Comparison of ENCODE assay signal across 12 cellular contexts in the genomic region with DNA sequence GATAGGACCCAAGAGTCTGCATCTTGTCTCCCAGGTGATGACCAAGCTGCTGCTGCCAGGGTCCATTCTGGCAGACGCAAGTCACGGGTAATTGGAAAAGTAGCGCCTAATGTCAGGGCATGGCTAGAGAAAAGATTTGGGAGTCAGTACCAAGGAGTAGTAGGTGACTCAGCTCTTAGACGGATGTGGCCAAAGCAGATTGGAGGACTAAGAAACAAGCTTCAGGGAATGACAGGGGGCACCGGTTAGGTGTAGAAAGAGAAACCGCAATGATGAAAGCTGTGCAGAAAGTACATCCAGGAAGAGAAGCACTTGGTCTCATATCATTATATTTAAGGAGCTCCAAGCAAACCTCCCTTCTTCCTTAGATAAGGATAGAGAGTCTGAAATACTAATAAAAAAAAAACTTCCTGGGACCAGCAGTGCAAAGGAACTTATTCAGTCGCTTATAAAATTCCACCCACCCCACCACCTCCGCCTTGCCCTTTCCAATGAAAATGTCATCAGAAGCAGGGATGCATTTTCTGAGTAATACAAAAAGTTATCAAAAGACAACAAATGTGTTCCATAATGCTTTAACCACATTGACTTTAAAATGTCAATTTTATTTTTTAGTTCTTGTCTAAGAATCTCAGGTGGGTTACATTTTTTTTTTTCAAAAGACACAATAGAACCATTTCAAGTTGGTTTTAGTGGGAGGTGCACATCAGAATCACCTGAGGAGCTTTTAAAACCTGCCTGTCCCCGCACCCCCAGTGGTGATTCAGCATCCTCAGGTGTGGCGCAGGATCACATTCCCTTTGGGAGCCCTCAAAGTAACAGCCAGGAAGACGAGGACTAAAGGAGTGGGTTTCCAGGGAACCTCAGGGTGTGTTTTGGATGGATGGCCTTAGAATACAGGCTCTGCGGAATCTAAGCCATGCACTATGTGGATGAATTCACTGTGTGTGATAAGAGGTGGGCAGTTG. TPM values are rescaled to one million over a fixed set of nuclear protein-coding genes. Genes with fewer than 3 reads are reported as not detected.
A peak's percentile ranks its signal among the peaks of the same experiment; 100 is the strongest.
DNase-seq lines count a peak whose midpoint lies in the region; ATAC-seq and TF ChIP-seq lines count a peak whose summit lies in the region.
"Had no signal": no experiment of that assay in that cellular context is flagged by ENCODE, and none has a peak within 500 bp of the region (broad histone marks: within the 10 kb centered on the region; RNA-seq: fewer than 3 reads in every experiment).

No MANE protein-coding gene starts in this region.

- no peaks in the 10 kb centered on the region for H3K79me2 ChIP-seq in DND-41 (ENCODE audit: insufficient read depth, low read length)

- H3K4me3 ChIP-seq in DND-41 (ENCODE audit: low read depth in 1 of 2, low read length in 2 of 2): no peak overlapping the region
- H3K4me3 ChIP-seq in Jurkat, Clone E6-1 (ENCODE audit: low read length): peak overlapping the region; percentile 3; the same call in 1 of the 2 replicates
- H3K4me3 ChIP-seq: gastroesophageal sphincter had no signal

- no peaks in the 10 kb centered on the region for H3K9me3 Mint-ChIP-seq in T-helper 2 cell treated with Interferon-gamma antibody and Interleukin-4, amounts not matched to agents 5 μg/mL and 100 μg/mL, for 36 hours
- H3K9me3 Mint-ChIP-seq: IgD-negative memory B cell had no signal

- H3K4me1 Mint-ChIP-seq in T-helper 2 cell treated with Interferon-gamma antibody and Interleukin-4, amounts not matched to agents 5 μg/mL and 100 μg/mL, for 36 hours (ENCODE audit: low read depth): peaks cover 41% of the 10 kb centered on the region

- peak; percentile 75 for ATAC-seq in DND-41 (ENCODE audit: insufficient read depth, low read depth)
- ATAC-seq in HG02981 (IDR thresholded peaks at IDR 0.05; ENCODE audit: unreplicated experiment): no peak
- ATAC-seq: gastroesophageal sphincter, Right ventricle myocardium inferior had no signal

- intact Hi-C loops in head of caudate nucleus (cut with DNase I): no loop called here

- H3K9ac ChIP-seq in DND-41 (ENCODE audit: low read depth, low read length): peak overlapping the region; percentile 18; the same call in 1 of the 2 replicates

- H3K36me3 Mint-ChIP-seq in T-helper 2 cell treated with Interferon-gamma antibody and Interleukin-4, amounts not matched to agents 5 μg/mL and 100 μg/mL, for 36 hours (ENCODE audit: low read depth): no peaks in the 10 kb centered on the region
- H3K36me3 Mint-ChIP-seq: IgD-negative memory B cell had no signal

- H3K4me1 ChIP-seq in DND-41 (ENCODE audit: insufficient read depth, low read length): peaks cover 78% of the 10 kb centered on the region

- no peaks in the 10 kb centered on the region for H4K20me1 ChIP-seq in DND-41 (ENCODE audit: insufficient read depth, low read length)

- no peaks in the 10 kb centered on the region for H3K27me3 ChIP-seq in DND-41 (ENCODE audit: insufficient read depth, low read length, poor library complexity)

- H3K36me3 ChIP-seq in DND-41 (ENCODE audit: insufficient read depth, low read length): no peaks in the 10 kb centered on the region
- H3K36me3 ChIP-seq: gastroesophageal sphincter had no signal

- peaks cover 8% of the 10 kb centered on the region for H3K27me3 Mint-ChIP-seq in T-helper 2 cell treated with Interferon-gamma antibody and Interleukin-4, amounts not matched to agents 5 μg/mL and 100 μg/mL, for 36 hours (ENCODE audit: low read depth)

- H3K4me3 Mint-ChIP-seq in T-helper 2 cell treated with Interferon-gamma antibody and Interleukin-4, amounts not matched to agents 5 μg/mL and 100 μg/mL, for 36 hours: no peak overlapping the region
- H3K4me3 Mint-ChIP-seq: IgD-negative memory B cell had no signal

- peak; percentile 74 for DNase-seq in DND-41
- DNase-seq in Jurkat, Clone E6-1 (ENCODE audit: low read depth, low spot score): peak; percentile 79
- DNase-seq in T-helper 2 cell treated with Interferon-gamma antibody and Interleukin-4, amounts not matched to agents 5 μg/mL and 100 μg/mL, for 36 hours (ENCODE audit: low spot score): no peak
- peak in 35 of 42 donors; percentile 7 to 76 (median 43) for DNase-seq in head of caudate nucleus
- no peak for DNase-seq in iPS-NIHi7 (ENCODE audit: extremely low spot score)
- DNase-seq in SW 1271 (lab: John Stamatoyannopoulos, UW): no peak
- DNase-seq: activated T-cell treated with anti-CD3 and anti-CD28 coated beads, Interleukin-2, amount 50 U/mL, for 48 hours; NCI-H1105 treated with DMSO at 0.1 percent for 48 hours had no signal

- H3K27ac Mint-ChIP-seq in T-helper 2 cell treated with Interferon-gamma antibody and Interleukin-4, amounts not matched to agents 5 μg/mL and 100 μg/mL, for 36 hours: peak overlapping the region; percentile 38

- H2AFZ ChIP-seq in DND-41 (ENCODE audit: low read depth, low read length): no peak overlapping the region

- TF ChIP-seq CTCF in DND-41 (IDR thresholded peaks at IDR 0.05; ENCODE audit: borderline replicate concordance, extremely low read depth, low read length, poor library complexity, severe bottlenecking): no peak

- H3K4me2 ChIP-seq in DND-41 (ENCODE audit: insufficient read depth, low read length): peak overlapping the region; percentile 38

- H3K9me3 ChIP-seq in DND-41 (ENCODE audit: insufficient read depth, low read length, severe bottlenecking): no peaks in the 10 kb centered on the region
- H3K9me3 ChIP-seq: gastroesophageal sphincter had no signal

- peak overlapping the region; percentile 82 for H3K27ac ChIP-seq in DND-41 (ENCODE audit: low read length)
- H3K27ac ChIP-seq: gastroesophageal sphincter had no signal

RNA-seq across cellular contexts. Expression of gene PTPN3, which starts 31.2 kb away (rescaled TPM):
- 6.0 TPM for polyA plus RNA-seq in Jurkat, Clone E6-1 (2012; ENCODE audit: insufficient read depth, insufficient read length)
- polyA plus RNA-seq: IgD-negative memory B cell had no signal

Comparison
In these comparisons a context has a peak if more than half of its experiments do, and no peak if none do; other contexts are left out.
1. DNase-seq: peak in DND-41 (single experiment), Jurkat, Clone E6-1 (single experiment) and head of caudate nucleus (35 of 42); none in T-helper 2 cell treated with Interferon-gamma antibody and Interleukin-4, amounts not matched to agents 5 μg/mL and 100 μg/mL, for 36 hours (single experiment), iPS-NIHi7 (single experiment) and SW 1271 (0 of 2).